Comparison of ENCODE assay signal across 2 cellular contexts in the genomic region with DNA sequence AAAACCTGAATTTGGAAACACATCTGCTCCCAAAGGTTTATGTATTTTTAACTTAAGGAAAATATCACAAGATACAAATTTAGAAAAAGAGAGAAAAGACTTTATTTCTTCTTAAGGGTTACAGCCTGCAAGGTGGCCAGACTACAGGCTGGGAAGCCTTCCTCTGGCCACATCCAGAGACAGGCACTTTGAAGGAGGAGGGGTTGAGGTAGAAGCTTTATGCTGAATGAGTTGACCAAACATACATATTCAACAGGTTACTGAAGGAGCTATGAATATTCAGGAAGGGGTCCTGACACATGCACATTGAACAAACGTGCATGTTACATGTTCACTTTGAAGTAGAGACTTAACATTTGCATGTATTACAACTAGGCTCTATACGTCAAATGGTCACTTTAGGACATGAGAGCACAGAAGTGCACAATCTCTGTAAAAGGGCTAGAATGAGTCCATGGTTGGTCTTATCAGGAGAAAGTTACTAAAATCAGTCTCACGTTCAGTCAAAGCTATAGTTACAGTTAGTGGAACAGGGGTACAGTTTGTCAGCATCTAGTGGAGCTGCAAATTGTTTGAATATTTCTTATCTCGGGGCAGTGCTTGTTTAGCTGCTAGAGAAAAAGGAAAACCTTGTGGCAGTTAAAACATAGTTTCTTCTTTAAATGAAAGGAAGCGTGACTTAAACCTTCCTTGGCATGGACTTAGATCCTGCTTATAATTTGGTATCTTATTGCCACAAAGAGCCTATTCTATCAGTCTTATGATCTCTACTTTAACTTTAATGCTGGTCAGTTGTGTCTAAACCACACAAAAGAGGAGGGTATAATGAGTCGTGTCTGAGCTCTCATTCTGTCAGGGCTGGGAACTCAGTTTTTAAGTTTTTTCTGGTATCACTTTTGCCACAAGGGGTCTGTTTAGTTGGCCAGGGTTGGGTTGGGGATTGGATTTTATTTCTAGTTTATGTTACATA.
TF ChIP-seq lines count a peak whose summit lies in the region.

No MANE protein-coding gene starts in this region.

TF ChIP-seq in SK-N-SH, 30 proteins besides CTCF, POLR2A, EP300 and RAD21 (continued from another document):
- TF ChIP-seq, protein P1, sequence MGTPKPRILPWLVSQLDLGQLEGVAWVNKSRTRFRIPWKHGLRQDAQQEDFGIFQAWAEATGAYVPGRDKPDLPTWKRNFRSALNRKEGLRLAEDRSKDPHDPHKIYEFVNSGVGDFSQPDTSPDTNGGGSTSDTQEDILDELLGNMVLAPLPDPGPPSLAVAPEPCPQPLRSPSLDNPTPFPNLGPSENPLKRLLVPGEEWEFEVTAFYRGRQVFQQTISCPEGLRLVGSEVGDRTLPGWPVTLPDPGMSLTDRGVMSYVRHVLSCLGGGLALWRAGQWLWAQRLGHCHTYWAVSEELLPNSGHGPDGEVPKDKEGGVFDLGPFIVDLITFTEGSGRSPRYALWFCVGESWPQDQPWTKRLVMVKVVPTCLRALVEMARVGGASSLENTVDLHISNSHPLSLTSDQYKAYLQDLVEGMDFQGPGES (IDR thresholded peaks at IDR 0.05; ENCODE audit: low read depth, low read length) = no peak
- no peak for TF ChIP-seq TEAD4 (IDR thresholded peaks at IDR 0.05; ENCODE audit: borderline replicate concordance, insufficient read depth)
- no peak for TF ChIP-seq MEF2A (IDR thresholded peaks at IDR 0.05; ENCODE audit: borderline replicate concordance, low read depth)
TF ChIP-seq in SK-N-SH: peak in this region for 0.

TF ChIP-seq in SK-N-SH treated with all-trans-retinoic acid at 6 μM for 48 hours, 23 proteins besides CTCF, POLR2A, EP300 and RAD21 (continued from another document):
- TF ChIP-seq, protein P2, sequence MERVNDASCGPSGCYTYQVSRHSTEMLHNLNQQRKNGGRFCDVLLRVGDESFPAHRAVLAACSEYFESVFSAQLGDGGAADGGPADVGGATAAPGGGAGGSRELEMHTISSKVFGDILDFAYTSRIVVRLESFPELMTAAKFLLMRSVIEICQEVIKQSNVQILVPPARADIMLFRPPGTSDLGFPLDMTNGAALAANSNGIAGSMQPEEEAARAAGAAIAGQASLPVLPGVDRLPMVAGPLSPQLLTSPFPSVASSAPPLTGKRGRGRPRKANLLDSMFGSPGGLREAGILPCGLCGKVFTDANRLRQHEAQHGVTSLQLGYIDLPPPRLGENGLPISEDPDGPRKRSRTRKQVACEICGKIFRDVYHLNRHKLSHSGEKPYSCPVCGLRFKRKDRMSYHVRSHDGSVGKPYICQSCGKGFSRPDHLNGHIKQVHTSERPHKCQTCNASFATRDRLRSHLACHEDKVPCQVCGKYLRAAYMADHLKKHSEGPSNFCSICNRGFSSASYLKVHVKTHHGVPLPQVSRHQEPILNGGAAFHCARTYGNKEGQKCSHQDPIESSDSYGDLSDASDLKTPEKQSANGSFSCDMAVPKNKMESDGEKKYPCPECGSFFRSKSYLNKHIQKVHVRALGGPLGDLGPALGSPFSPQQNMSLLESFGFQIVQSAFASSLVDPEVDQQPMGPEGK (CRISPR knock-in tag; IDR thresholded peaks at IDR 0.05; ENCODE audit: borderline replicate concordance) = no peak
